1 cellular context compared by ENCODE assay signal in genomic region chr19:10653482-10653731, GRCh38.
TF ChIP-seq lines count a peak whose summit lies in the region.

No MANE protein-coding gene starts in this region.

TF ChIP-seq in HepG2, 621 proteins besides CTCF, POLR2A, EP300 and RAD21 (continues in another document):
- TF ChIP-seq KDM5A (IDR thresholded peaks at IDR 0.05; ENCODE audit: borderline replicate concordance, low read length) (peak; percentile 73), THYN1 (CRISPR knock-in tag; IDR thresholded peaks at IDR 0.05; ENCODE audit: borderline replicate concordance, low read depth) (0 out of 2 replicates have a peak, but pooled peaks have one; percentile 46), THAP7 (CRISPR knock-in tag; IDR thresholded peaks at IDR 0.05) (peak; percentile 68; the same call in 1 of the 2 replicates), FOXJ3 (CRISPR knock-in tag; IDR thresholded peaks at IDR 0.05; ENCODE audit: borderline replicate concordance) (0 out of 2 replicates have a peak, but pooled peaks have one; percentile 12), FOXP4 (CRISPR knock-in tag; IDR thresholded peaks at IDR 0.05) (no peak), RELA (CRISPR knock-in tag; IDR thresholded peaks at IDR 0.05) (no peak), IRF9 (CRISPR knock-in tag; IDR thresholded peaks at IDR 0.05; ENCODE audit: borderline replicate concordance) (0 out of 2 replicates have a peak, but pooled peaks have one; percentile 8), SNAI1 (CRISPR knock-in tag; IDR thresholded peaks at IDR 0.05; ENCODE audit: borderline replicate concordance) (peak; percentile 62; the same call in 1 of the 2 replicates), TFAP4 (IDR thresholded peaks at IDR 0.05; ENCODE audit: borderline replicate concordance, low read depth) (no peak), NCOA2 (CRISPR knock-in tag; IDR thresholded peaks at IDR 0.05) (no peak), ZMAT3 (CRISPR knock-in tag; conservative IDR thresholded peaks at IDR 0.05) (peak; percentile 43; the same call in 1 of the 2 replicates), NCOA1 (CRISPR knock-in tag; IDR thresholded peaks at IDR 0.05) (peak; percentile 72; the same call in 1 of the 2 replicates), KAT7 (CRISPR knock-in tag; IDR thresholded peaks at IDR 0.05; ENCODE audit: borderline replicate concordance) (peak; percentile 19; the same call in 1 of the 2 replicates), MTF2 (CRISPR knock-in tag; IDR thresholded peaks at IDR 0.05; ENCODE audit: borderline replicate concordance) (0 out of 2 replicates have a peak, but pooled peaks have one; percentile 56), DNMT3B (CRISPR knock-in tag; conservative IDR thresholded peaks at IDR 0.05) (peak; percentile 43; the same call in 1 of the 2 replicates), NR3C1 (CRISPR knock-in tag; IDR thresholded peaks at IDR 0.05) (no peak), KDM5B (CRISPR knock-in tag; IDR thresholded peaks at IDR 0.05; ENCODE audit: borderline replicate concordance) (peak; percentile 42; the same call in 1 of the 2 replicates), REL (CRISPR knock-in tag; conservative IDR thresholded peaks at IDR 0.05) (0 out of 2 replicates have a peak, but pooled peaks have one; percentile 32), ZNF230 (CRISPR knock-in tag; IDR thresholded peaks at IDR 0.05) (0 out of 2 replicates have a peak, but pooled peaks have one; percentile 15), MTA3 (CRISPR knock-in tag; IDR thresholded peaks at IDR 0.05) (no peak), GLI4 (CRISPR knock-in tag; IDR thresholded peaks at IDR 0.05; ENCODE audit: borderline replicate concordance) (peak; percentile 20; the same call in 1 of the 2 replicates), ZNF782 (CRISPR knock-in tag; IDR thresholded peaks at IDR 0.05; ENCODE audit: borderline replicate concordance) (0 out of 2 replicates have a peak, but pooled peaks have one; percentile 35), TOE1 (CRISPR knock-in tag; IDR thresholded peaks at IDR 0.05) (no peak), NRL (CRISPR knock-in tag; IDR thresholded peaks at IDR 0.05; ENCODE audit: borderline replicate concordance) (peak; percentile 59), ZNF383 (CRISPR knock-in tag; IDR thresholded peaks at IDR 0.05; ENCODE audit: borderline replicate concordance) (0 out of 2 replicates have a peak, but pooled peaks have one; percentile 39), ZNF883 (CRISPR knock-in tag; IDR thresholded peaks at IDR 0.05; ENCODE audit: not compliant biosample characterization) (peak; percentile 58), ZNF12 (CRISPR knock-in tag; IDR thresholded peaks at IDR 0.05) (no peak), ZNF564 (CRISPR knock-in tag; IDR thresholded peaks at IDR 0.05) (0 out of 2 replicates have a peak, but pooled peaks have one; percentile 10), ZNF136 (CRISPR knock-in tag; IDR thresholded peaks at IDR 0.05; ENCODE audit: low read depth) (no peak; the same call in 1 of the 2 replicates), GTF3A (CRISPR knock-in tag; conservative IDR thresholded peaks at IDR 0.05) (peak; percentile 78; the same call in 1 of the 2 replicates), ZBTB39 (CRISPR knock-in tag; IDR thresholded peaks at IDR 0.05) (0 out of 2 replicates have a peak, but pooled peaks have one; percentile 21), ZNF773 (CRISPR knock-in tag; IDR thresholded peaks at IDR 0.05; ENCODE audit: borderline replicate concordance) (no peak; the same call in 1 of the 2 replicates), FLYWCH1 (CRISPR knock-in tag; IDR thresholded peaks at IDR 0.05) (0 out of 2 replicates have a peak, but pooled peaks have one; percentile 80), ZNF207 (IDR thresholded peaks at IDR 0.05; ENCODE audit: borderline replicate concordance) (no peak), TP53 (CRISPR knock-in tag; conservative IDR thresholded peaks at IDR 0.05) (no peak), ZNF441 (CRISPR knock-in tag; IDR thresholded peaks at IDR 0.05; ENCODE audit: borderline replicate concordance) (0 out of 2 replicates have a peak, but pooled peaks have one; percentile 20), GZF1 (CRISPR knock-in tag; IDR thresholded peaks at IDR 0.05) (0 out of 2 replicates have a peak, but pooled peaks have one; percentile 80), PCBP1 (IDR thresholded peaks at IDR 0.05; ENCODE audit: borderline replicate concordance, low read depth, low read length) (0 out of 2 replicates have a peak, but pooled peaks have one; percentile 37), ZNF503 (CRISPR knock-in tag; IDR thresholded peaks at IDR 0.05) (0 out of 2 replicates have a peak, but pooled peaks have one; percentile 9), SRSF1 (optimal IDR thresholded peaks at IDR 0.05; ENCODE audit: low read depth, low read length) (peak; percentile 21), ZNF720 (CRISPR knock-in tag; IDR thresholded peaks at IDR 0.05) (no peak), MXD3 (CRISPR knock-in tag; IDR thresholded peaks at IDR 0.05) (no peak), TGIF2 (CRISPR knock-in tag; IDR thresholded peaks at IDR 0.05) (peak; percentile 3; the same call in 1 of the 2 replicates)
- TF ChIP-seq, protein P1, sequence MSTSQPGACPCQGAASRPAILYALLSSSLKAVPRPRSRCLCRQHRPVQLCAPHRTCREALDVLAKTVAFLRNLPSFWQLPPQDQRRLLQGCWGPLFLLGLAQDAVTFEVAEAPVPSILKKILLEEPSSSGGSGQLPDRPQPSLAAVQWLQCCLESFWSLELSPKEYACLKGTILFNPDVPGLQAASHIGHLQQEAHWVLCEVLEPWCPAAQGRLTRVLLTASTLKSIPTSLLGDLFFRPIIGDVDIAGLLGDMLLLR (CRISPR knock-in tag; IDR thresholded peaks at IDR 0.05), result no peak
- TF ChIP-seq, protein P2, sequence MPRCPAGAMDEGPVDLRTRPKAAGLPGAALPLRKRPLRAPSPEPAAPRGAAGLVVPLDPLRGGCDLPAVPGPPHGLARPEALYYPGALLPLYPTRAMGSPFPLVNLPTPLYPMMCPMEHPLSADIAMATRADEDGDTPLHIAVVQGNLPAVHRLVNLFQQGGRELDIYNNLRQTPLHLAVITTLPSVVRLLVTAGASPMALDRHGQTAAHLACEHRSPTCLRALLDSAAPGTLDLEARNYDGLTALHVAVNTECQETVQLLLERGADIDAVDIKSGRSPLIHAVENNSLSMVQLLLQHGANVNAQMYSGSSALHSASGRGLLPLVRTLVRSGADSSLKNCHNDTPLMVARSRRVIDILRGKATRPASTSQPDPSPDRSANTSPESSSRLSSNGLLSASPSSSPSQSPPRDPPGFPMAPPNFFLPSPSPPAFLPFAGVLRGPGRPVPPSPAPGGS (CRISPR knock-in tag; IDR thresholded peaks at IDR 0.05), result 0 out of 2 replicates have a peak, but pooled peaks have one; percentile 13
- TF ChIP-seq, protein P3, sequence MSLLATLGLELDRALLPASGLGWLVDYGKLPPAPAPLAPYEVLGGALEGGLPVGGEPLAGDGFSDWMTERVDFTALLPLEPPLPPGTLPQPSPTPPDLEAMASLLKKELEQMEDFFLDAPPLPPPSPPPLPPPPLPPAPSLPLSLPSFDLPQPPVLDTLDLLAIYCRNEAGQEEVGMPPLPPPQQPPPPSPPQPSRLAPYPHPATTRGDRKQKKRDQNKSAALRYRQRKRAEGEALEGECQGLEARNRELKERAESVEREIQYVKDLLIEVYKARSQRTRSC (CRISPR knock-in tag; IDR thresholded peaks at IDR 0.05; ENCODE audit: low read depth), result 0 out of 2 replicates have a peak, but pooled peaks have one; percentile 47
- TF ChIP-seq, protein P4, sequence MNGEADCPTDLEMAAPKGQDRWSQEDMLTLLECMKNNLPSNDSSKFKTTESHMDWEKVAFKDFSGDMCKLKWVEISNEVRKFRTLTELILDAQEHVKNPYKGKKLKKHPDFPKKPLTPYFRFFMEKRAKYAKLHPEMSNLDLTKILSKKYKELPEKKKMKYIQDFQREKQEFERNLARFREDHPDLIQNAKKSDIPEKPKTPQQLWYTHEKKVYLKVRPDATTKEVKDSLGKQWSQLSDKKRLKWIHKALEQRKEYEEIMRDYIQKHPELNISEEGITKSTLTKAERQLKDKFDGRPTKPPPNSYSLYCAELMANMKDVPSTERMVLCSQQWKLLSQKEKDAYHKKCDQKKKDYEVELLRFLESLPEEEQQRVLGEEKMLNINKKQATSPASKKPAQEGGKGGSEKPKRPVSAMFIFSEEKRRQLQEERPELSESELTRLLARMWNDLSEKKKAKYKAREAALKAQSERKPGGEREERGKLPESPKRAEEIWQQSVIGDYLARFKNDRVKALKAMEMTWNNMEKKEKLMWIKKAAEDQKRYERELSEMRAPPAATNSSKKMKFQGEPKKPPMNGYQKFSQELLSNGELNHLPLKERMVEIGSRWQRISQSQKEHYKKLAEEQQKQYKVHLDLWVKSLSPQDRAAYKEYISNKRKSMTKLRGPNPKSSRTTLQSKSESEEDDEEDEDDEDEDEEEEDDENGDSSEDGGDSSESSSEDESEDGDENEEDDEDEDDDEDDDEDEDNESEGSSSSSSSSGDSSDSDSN (CRISPR knock-in tag; IDR thresholded peaks at IDR 0.05), result peak; percentile 76; the same call in 1 of the 2 replicates
- TF ChIP-seq, protein P5, sequence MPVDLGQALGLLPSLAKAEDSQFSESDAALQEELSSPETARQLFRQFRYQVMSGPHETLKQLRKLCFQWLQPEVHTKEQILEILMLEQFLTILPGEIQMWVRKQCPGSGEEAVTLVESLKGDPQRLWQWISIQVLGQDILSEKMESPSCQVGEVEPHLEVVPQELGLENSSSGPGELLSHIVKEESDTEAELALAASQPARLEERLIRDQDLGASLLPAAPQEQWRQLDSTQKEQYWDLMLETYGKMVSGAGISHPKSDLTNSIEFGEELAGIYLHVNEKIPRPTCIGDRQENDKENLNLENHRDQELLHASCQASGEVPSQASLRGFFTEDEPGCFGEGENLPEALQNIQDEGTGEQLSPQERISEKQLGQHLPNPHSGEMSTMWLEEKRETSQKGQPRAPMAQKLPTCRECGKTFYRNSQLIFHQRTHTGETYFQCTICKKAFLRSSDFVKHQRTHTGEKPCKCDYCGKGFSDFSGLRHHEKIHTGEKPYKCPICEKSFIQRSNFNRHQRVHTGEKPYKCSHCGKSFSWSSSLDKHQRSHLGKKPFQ (CRISPR knock-in tag; IDR thresholded peaks at IDR 0.05; ENCODE audit: insufficient replicate concordance), result peak; percentile 20
